ENCODE assay signal across 13 cellular contexts in the genomic region with DNA sequence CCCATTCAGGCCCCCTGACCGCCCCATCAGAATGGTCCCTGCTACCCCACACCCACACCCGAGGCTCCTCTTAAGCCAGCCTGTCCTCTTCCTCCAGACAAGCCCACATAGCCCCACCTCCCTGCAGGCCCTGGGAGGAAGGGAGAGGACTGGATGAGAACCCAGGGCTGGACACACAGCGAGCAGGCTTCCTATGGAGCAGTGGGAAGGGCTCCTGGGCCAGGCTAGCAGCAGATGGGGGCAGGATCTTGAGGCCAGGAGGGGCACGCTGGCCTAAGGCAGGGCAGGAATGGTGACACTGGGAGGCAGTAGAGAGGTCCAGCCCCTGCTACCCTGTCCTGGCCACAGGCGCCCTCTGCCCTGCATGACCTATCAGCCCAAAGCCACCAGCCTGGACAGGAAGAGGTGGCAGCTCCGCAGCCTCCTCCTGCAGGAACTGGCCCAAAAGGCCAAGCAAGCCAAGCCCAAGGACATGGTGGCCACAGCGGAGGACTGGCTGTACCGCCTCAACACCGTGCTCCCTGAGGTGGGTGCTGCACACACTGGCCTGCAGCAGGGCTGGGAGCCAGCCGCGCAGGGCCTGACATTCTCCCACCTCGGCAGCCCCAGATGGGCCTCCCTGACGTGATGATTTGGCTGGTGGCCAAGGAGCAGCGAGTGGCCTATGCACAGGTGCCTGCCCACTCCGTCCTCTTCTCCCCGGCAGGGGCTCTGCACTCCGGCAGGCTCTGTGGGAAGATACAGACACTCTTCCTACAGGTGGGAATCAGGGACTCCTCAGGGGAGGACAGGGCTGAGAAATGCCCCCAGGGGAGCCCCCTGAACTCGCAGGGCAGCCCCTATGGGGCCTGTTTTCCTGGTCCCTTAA. TPM values are rescaled to one million over a fixed set of nuclear protein-coding genes. Genes with fewer than 3 reads are reported as not detected.
DNase-seq lines count a peak whose midpoint lies in the region; ATAC-seq and TF ChIP-seq lines count a peak whose summit lies in the region.
"Had no signal": no experiment of that assay in that cellular context is flagged by ENCODE, and none has a peak within 500 bp of the region (broad histone marks: within the 10 kb centered on the region; RNA-seq: fewer than 3 reads in every experiment).

No MANE protein-coding gene starts in this region.

- CTCF ChIA-PET in WTC11 (lab: Charles Lee) = interaction anchor here (0.6 to 1.0 kb wide), 2 partner anchors 93 to 114 kb away, joined by 3 read pairs; no protein-coding TSS in a partner anchor

- 0 out of 2 replicates have a peak, but pooled peaks cover 5% of the 10 kb centered on the region for H3K4me1 Mint-ChIP-seq in WTC11

- H3K9me3 Mint-ChIP-seq in WTC11 = no peaks in the 10 kb centered on the region
- H3K9me3 Mint-ChIP-seq: activated T-cell treated with anti-CD3 and anti-CD28 coated beads, Interleukin-2, amount 50 U/mL, for 24 hours had no signal

- TF ChIP-seq CTCF in BE2C (IDR thresholded peaks at IDR 0.05; ENCODE audit: low read depth, low read length) = peak; percentile 2; the same call in 1 of the 2 replicates
- no peak for TF ChIP-seq CTCF in WTC11 (IDR thresholded peaks at IDR 0.05)

- POLR2A ChIA-PET in WTC11 (lab: Charles Lee) = no interaction called here

- H3K4me1 ChIP-seq in BE2C (peaks cover 7% of the 10 kb centered on the region; the same call in 1 of the 2 replicates), HAP-1 (no peaks in the 10 kb centered on the region)

- no peaks in the 10 kb centered on the region for H3K9me3 ChIP-seq in BE2C
- H3K9me3 ChIP-seq in HAP-1 = no peaks in the 10 kb centered on the region

- H3K4me3 ChIP-seq in BE2C (ENCODE audit: low read depth, low read length) (peak overlapping the region; percentile 12; the same call in 1 of the 2 replicates), HAP-1 (no peak overlapping the region)

- DNase-seq in BE2C (peak; percentile 79), NCI-H1105 (lab: John Stamatoyannopoulos, UW) (peak; percentile 78), WTC11 (ENCODE audit: low spot score) (peak; percentile 51), iris pigment epithelial cell (ENCODE audit: low read depth) (peak; percentile 36), HAP-1 (ENCODE audit: low spot score in 2 of 2) (no peak), LoVo (ENCODE audit: low spot score) (no peak)
- DNase-seq: activated T-cell treated with anti-CD3 and anti-CD28 coated beads, Interleukin-2, amount 50 U/mL, for 24 hours; AML-193; NCI-H1436 treated with DMSO at 0.1 percent for 48 hours; T-helper 2 cell had no signal

- in situ Hi-C loops in HAP-1 (cut with MboI; ENCODE audit: low sequenced_read_pairs) = no loop called here

- H3K27me3 ChIP-seq in BE2C = no peaks in the 10 kb centered on the region
- no peaks in the 10 kb centered on the region for H3K27me3 ChIP-seq in HAP-1 (ENCODE audit: low read depth)

- ATAC-seq in WTC11 = peak; percentile 84
- no peak for ATAC-seq in HG03280 (IDR thresholded peaks at IDR 0.05; ENCODE audit: unreplicated experiment)
- ATAC-seq in HG03439 (IDR thresholded peaks at IDR 0.05; ENCODE audit: unreplicated experiment) = no peak

- no peak overlapping the region for H3K27ac Mint-ChIP-seq in WTC11
- H3K27ac Mint-ChIP-seq: activated T-cell treated with anti-CD3 and anti-CD28 coated beads, Interleukin-2, amount 50 U/mL, for 24 hours had no signal

- no peak overlapping the region for H3K4me3 Mint-ChIP-seq in WTC11
- H3K4me3 Mint-ChIP-seq: activated T-cell treated with anti-CD3 and anti-CD28 coated beads, Interleukin-2, amount 50 U/mL, for 24 hours had no signal

- no peaks in the 10 kb centered on the region for H3K36me3 Mint-ChIP-seq in WTC11

- H3K36me3 ChIP-seq in BE2C (no peaks in the 10 kb centered on the region), HAP-1 (replicated peaks) (no peaks in the 10 kb centered on the region)

- H3K27me3 Mint-ChIP-seq in WTC11 (ENCODE audit: low read depth) = no peaks in the 10 kb centered on the region

TF ChIP-seq in WTC11, 78 proteins besides CTCF, POLR2A, EP300 and RAD21:
- peak; percentile 40; the same call in 1 of the 2 replicates for TF ChIP-seq GABPB1 (CRISPR knock-in tag; IDR thresholded peaks at IDR 0.05)
- TF ChIP-seq ZNF121 (CRISPR knock-in tag; IDR thresholded peaks at IDR 0.05) = peak; percentile 95; the same call in 1 of the 2 replicates
- TF ChIP-seq, protein P1, sequence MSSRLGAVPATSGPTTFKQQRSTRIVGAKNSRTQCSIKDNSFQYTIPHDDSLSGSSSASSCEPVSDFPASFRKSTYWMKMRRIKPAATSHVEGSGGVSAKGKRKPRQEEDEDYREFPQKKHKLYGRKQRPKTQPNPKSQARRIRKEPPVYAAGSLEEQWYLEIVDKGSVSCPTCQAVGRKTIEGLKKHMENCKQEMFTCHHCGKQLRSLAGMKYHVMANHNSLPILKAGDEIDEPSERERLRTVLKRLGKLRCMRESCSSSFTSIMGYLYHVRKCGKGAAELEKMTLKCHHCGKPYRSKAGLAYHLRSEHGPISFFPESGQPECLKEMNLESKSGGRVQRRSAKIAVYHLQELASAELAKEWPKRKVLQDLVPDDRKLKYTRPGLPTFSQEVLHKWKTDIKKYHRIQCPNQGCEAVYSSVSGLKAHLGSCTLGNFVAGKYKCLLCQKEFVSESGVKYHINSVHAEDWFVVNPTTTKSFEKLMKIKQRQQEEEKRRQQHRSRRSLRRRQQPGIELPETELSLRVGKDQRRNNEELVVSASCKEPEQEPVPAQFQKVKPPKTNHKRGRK (CRISPR knock-in tag; IDR thresholded peaks at IDR 0.05; ENCODE audit: borderline replicate concordance) = no peak
- TF ChIP-seq, protein P2, sequence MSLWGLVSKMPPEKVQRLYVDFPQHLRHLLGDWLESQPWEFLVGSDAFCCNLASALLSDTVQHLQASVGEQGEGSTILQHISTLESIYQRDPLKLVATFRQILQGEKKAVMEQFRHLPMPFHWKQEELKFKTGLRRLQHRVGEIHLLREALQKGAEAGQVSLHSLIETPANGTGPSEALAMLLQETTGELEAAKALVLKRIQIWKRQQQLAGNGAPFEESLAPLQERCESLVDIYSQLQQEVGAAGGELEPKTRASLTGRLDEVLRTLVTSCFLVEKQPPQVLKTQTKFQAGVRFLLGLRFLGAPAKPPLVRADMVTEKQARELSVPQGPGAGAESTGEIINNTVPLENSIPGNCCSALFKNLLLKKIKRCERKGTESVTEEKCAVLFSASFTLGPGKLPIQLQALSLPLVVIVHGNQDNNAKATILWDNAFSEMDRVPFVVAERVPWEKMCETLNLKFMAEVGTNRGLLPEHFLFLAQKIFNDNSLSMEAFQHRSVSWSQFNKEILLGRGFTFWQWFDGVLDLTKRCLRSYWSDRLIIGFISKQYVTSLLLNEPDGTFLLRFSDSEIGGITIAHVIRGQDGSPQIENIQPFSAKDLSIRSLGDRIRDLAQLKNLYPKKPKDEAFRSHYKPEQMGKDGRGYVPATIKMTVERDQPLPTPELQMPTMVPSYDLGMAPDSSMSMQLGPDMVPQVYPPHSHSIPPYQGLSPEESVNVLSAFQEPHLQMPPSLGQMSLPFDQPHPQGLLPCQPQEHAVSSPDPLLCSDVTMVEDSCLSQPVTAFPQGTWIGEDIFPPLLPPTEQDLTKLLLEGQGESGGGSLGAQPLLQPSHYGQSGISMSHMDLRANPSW (CRISPR knock-in tag; conservative IDR thresholded peaks at IDR 0.05; ENCODE audit: low read depth) = no peak
- TF ChIP-seq NFE2L1 (CRISPR knock-in tag; IDR thresholded peaks at IDR 0.05) = 0 out of 2 replicates have a peak, but pooled peaks have one; percentile 19
- TF ChIP-seq ETV6 (CRISPR knock-in tag; IDR thresholded peaks at IDR 0.05) = no peak
TF ChIP-seq in WTC11: peak in this region for 3.

RNA-seq across cellular contexts. Expression of a gene that starts 43.3 kb away (rescaled TPM):
- polyA plus RNA-seq in BE2C (2012; ENCODE audit: insufficient read depth, insufficient read length, low read depth) = not detected
- 1.1 to 1.4 TPM (median 1.1 TPM) in 3 replicates for total RNA-seq in WTC11 (2021)
- total RNA-seq: omental fat pad had no signal

RNA-seq across cellular contexts. Expression of a gene that starts 47.7 kb away (rescaled TPM):
- 17.8 TPM for polyA plus RNA-seq in BE2C (2012; ENCODE audit: insufficient read depth, insufficient read length, low read depth)
- total RNA-seq in WTC11 (2021) = 28.3 to 32.5 TPM (median 29.2 TPM) in 3 replicates

RNA-seq across cellular contexts. Expression of a gene that starts 54.0 kb away (rescaled TPM):
- polyA plus RNA-seq in BE2C (2012; ENCODE audit: insufficient read depth, insufficient read length, low read depth) = 6.1 TPM
- 13.5 to 18.1 TPM (median 16.5 TPM) in 3 replicates for total RNA-seq in WTC11 (2021)

Comparison
In these comparisons a context has a peak if more than half of its experiments do, and no peak if none do; other contexts are left out.
1. DNase-seq: peak in BE2C (single experiment), NCI-H1105 (single experiment), WTC11 (single experiment) and iris pigment epithelial cell (single experiment); none in HAP-1 (0 of 2) and LoVo (single experiment).